Comparison of ENCODE assay signal across 14 cellular contexts in the genomic region with DNA sequence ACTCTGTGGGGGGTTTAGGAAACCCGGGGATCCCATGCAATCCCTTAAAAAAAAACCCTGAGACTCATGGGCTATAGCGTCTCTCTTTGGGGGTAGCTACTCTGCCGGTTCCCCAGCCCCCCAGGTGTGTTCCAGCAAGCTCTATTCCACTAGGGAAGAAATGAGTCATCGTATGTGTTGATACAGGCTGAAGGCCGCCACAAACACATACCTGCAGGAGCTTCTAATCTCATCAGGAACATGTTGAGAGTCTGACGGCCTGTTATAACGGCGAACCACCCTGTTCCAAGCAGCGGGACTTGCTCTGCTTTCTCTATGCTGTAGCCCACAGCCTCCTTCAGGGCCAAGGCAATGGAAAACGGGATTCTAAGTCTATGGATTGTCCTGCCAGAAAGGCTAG. TPM values are rescaled to one million over a fixed set of nuclear protein-coding genes. Genes with fewer than 3 reads are reported as not detected.
DNase-seq lines count a peak whose midpoint lies in the region; ATAC-seq lines count a peak whose summit lies in the region.
"Had no signal": no experiment of that assay in that cellular context is flagged by ENCODE, and none has a peak within 500 bp of the region (broad histone marks: within the 10 kb centered on the region; RNA-seq: fewer than 3 reads in every experiment).

No MANE protein-coding gene starts in this region.

- H3K4me1 ChIP-seq in thymus (ENCODE audit: control insufficient read depth, insufficient read depth, low read length), result no peaks in the 10 kb centered on the region

- DNase-seq in DMS 273 (lab: John Stamatoyannopoulos, UW; ENCODE audit: unreplicated experiment), result peak; percentile 68
- DNase-seq in DMS 273 treated with DMSO at 0.1 percent for 48 hours (lab: John Stamatoyannopoulos, UW), result no peak
- peak; percentile 45 for DNase-seq in astrocyte of the hippocampus (ENCODE audit: low read depth, low spot score)
- peak; percentile 26 for DNase-seq in left lobe of liver (ENCODE audit: low spot score)
- DNase-seq in SW 1271 (lab: John Stamatoyannopoulos, UW), result no peak
- DNase-seq in NOMO-1 treated with DMSO at 0.1 percent for 48 hours (lab: John Stamatoyannopoulos, UW; ENCODE audit: unreplicated experiment), result no peak
- DNase-seq in activated CD4-positive, alpha-beta T cell treated with anti-CD3 and anti-CD28 coated beads, Interleukin-2, amount 10 ng/mL, durations not matched to agents 24 days and 14 days, result no peak
- DNase-seq: activated naive CD4-positive, alpha-beta T cell treated with anti-CD3 and anti-CD28 coated beads, Interleukin-2, amount 10 ng/mL, durations not matched to agents 7 days and 5 days; RPMI8226; T-helper 9 cell had no signal

- H3K36me3 ChIP-seq in thymus (ENCODE audit: control insufficient read depth, insufficient read depth), result no peaks in the 10 kb centered on the region

- H3K9me3 ChIP-seq in thymus (ENCODE audit: control insufficient read depth), result no peaks in the 10 kb centered on the region

- H3K36me3 Mint-ChIP-seq in activated CD4-positive, alpha-beta T cell treated with anti-CD3 and anti-CD28 coated beads, Interleukin-2, amount 10 ng/mL, durations not matched to agents 24 days and 14 days (ENCODE audit: low read depth), result no peaks in the 10 kb centered on the region
- H3K36me3 Mint-ChIP-seq: activated naive CD4-positive, alpha-beta T cell treated with anti-CD3 and anti-CD28 coated beads, Interleukin-2, amount 10 ng/mL, durations not matched to agents 7 days and 5 days had no signal

- H3K4me1 Mint-ChIP-seq in activated CD4-positive, alpha-beta T cell treated with anti-CD3 and anti-CD28 coated beads, Interleukin-2, amount 10 ng/mL, durations not matched to agents 24 days and 14 days, result no peaks in the 10 kb centered on the region
- H3K4me1 Mint-ChIP-seq: activated naive CD4-positive, alpha-beta T cell treated with anti-CD3 and anti-CD28 coated beads, Interleukin-2, amount 10 ng/mL, durations not matched to agents 7 days and 5 days had no signal

- no peak for ATAC-seq in left lobe of liver

- H3K27me3 ChIP-seq in thymus (ENCODE audit: control insufficient read depth, insufficient read depth), result no peaks in the 10 kb centered on the region

- 84% methylated on average over 10 of the region's 10 CpGs for WGBS in thymus

- H3K4me3 Mint-ChIP-seq in activated CD4-positive, alpha-beta T cell treated with anti-CD3 and anti-CD28 coated beads, Interleukin-2, amount 10 ng/mL, durations not matched to agents 24 days and 14 days, result no peak overlapping the region
- H3K4me3 Mint-ChIP-seq: activated naive CD4-positive, alpha-beta T cell treated with anti-CD3 and anti-CD28 coated beads, Interleukin-2, amount 10 ng/mL, durations not matched to agents 7 days and 5 days; central memory CD8-positive, alpha-beta T cell had no signal

- peaks cover 3% of the 10 kb centered on the region for H3K27me3 Mint-ChIP-seq in activated CD4-positive, alpha-beta T cell treated with anti-CD3 and anti-CD28 coated beads, Interleukin-2, amount 10 ng/mL, durations not matched to agents 24 days and 14 days
- H3K27me3 Mint-ChIP-seq: central memory CD8-positive, alpha-beta T cell had no signal

- no peak overlapping the region for H3K4me3 ChIP-seq in thymus (ENCODE audit: low read length)

- H3K27ac Mint-ChIP-seq in activated CD4-positive, alpha-beta T cell treated with anti-CD3 and anti-CD28 coated beads, Interleukin-2, amount 10 ng/mL, durations not matched to agents 24 days and 14 days, result no peak overlapping the region
- H3K27ac Mint-ChIP-seq: activated naive CD4-positive, alpha-beta T cell treated with anti-CD3 and anti-CD28 coated beads, Interleukin-2, amount 10 ng/mL, durations not matched to agents 7 days and 5 days had no signal

- intact Hi-C loops in activated CD4-positive, alpha-beta T cell treated with anti-CD3 and anti-CD28 coated beads, Interleukin-2, amount 10 ng/mL, durations not matched to agents 24 days and 14 days (cut with micrococcal nuclease), result no loop called here

- H3K9me3 Mint-ChIP-seq in activated CD4-positive, alpha-beta T cell treated with anti-CD3 and anti-CD28 coated beads, Interleukin-2, amount 10 ng/mL, durations not matched to agents 24 days and 14 days, result no peaks in the 10 kb centered on the region
- H3K9me3 Mint-ChIP-seq: activated naive CD4-positive, alpha-beta T cell treated with anti-CD3 and anti-CD28 coated beads, Interleukin-2, amount 10 ng/mL, durations not matched to agents 7 days and 5 days; central memory CD8-positive, alpha-beta T cell had no signal

- H3K27ac ChIP-seq in thymus (ENCODE audit: low read depth), result peak overlapping the region; percentile 84
- H3K27ac ChIP-seq: 22Rv1 had no signal

RNA-seq across cellular contexts. Expression of a gene that starts 1.0 kb away (rescaled TPM):
- total RNA-seq in left lobe of liver, result not detected
- 1,023 TPM for polyA plus RNA-seq in thymus
- not detected in 2 replicates for total RNA-seq in activated CD4-positive, alpha-beta T cell treated with anti-CD3 and anti-CD28 coated beads, Interleukin-2, amount 10 ng/mL, durations not matched to agents 24 days and 14 days

RNA-seq across cellular contexts. Expression of a gene that starts 28.1 kb away (rescaled TPM):
- total RNA-seq in left lobe of liver, result not detected
- polyA plus RNA-seq in thymus, result 671 TPM
- total RNA-seq in activated CD4-positive, alpha-beta T cell treated with anti-CD3 and anti-CD28 coated beads, Interleukin-2, amount 10 ng/mL, durations not matched to agents 24 days and 14 days, result not detected in 2 replicates

RNA-seq across cellular contexts. Expression of a gene that starts 31.8 kb away (rescaled TPM):
- total RNA-seq in left lobe of liver, result not detected
- polyA plus RNA-seq in thymus, result 3.6 TPM
- not detected in 2 replicates for total RNA-seq in activated CD4-positive, alpha-beta T cell treated with anti-CD3 and anti-CD28 coated beads, Interleukin-2, amount 10 ng/mL, durations not matched to agents 24 days and 14 days
- total RNA-seq: renal cortical epithelial cell had no signal

RNA-seq across cellular contexts. Expression of a gene that starts 47.6 kb away (rescaled TPM):
- not detected for total RNA-seq in left lobe of liver
- 23.5 TPM for polyA plus RNA-seq in thymus
- not detected in 2 replicates for total RNA-seq in activated CD4-positive, alpha-beta T cell treated with anti-CD3 and anti-CD28 coated beads, Interleukin-2, amount 10 ng/mL, durations not matched to agents 24 days and 14 days
- total RNA-seq: renal cortical epithelial cell had no signal

RNA-seq across cellular contexts. Expression of a gene that starts 52.5 kb away (rescaled TPM):
- total RNA-seq in left lobe of liver, result not detected
- 0.34 TPM for polyA plus RNA-seq in thymus
- not detected in 2 replicates for total RNA-seq in activated CD4-positive, alpha-beta T cell treated with anti-CD3 and anti-CD28 coated beads, Interleukin-2, amount 10 ng/mL, durations not matched to agents 24 days and 14 days
- total RNA-seq: renal cortical epithelial cell had no signal

Comparison
In these comparisons a context has a peak if more than half of its experiments do, and no peak if none do; other contexts are left out.
1. DNase-seq: peak in DMS 273 (single experiment), astrocyte of the hippocampus (single experiment) and left lobe of liver (single experiment); none in DMS 273 treated with DMSO at 0.1 percent for 48 hours (single experiment), SW 1271 (0 of 2), NOMO-1 treated with DMSO at 0.1 percent for 48 hours (single experiment) and activated CD4-positive, alpha-beta T cell treated with anti-CD3 and anti-CD28 coated beads, Interleukin-2, amount 10 ng/mL, durations not matched to agents 24 days and 14 days (single experiment).